1 cellular context compared by ENCODE assay signal in genomic region chr12:71664411-71665108, GRCh38.
A peak's percentile ranks its signal among the peaks of the same experiment; 100 is the strongest.
TF ChIP-seq lines count a peak whose summit lies in the region.

No MANE protein-coding gene starts in this region.

TF ChIP-seq in HepG2, 621 proteins besides CTCF, POLR2A, EP300 and RAD21 (continued from another document):
- TF ChIP-seq HNF1A (IDR thresholded peaks at IDR 0.05; ENCODE audit: low read depth) (no peak), HNF1A (CRISPR knock-in tag; IDR thresholded peaks at IDR 0.05; ENCODE audit: borderline replicate concordance) (0 out of 2 replicates have a peak, but pooled peaks have one; percentile 39), ZNF34 (CRISPR knock-in tag; IDR thresholded peaks at IDR 0.05; ENCODE audit: borderline replicate concordance) (no peak), PITX1 (CRISPR knock-in tag; IDR thresholded peaks at IDR 0.05) (no peak), ZNF589 (CRISPR knock-in tag; conservative IDR thresholded peaks at IDR 0.05) (peak; percentile 23; the same call in 1 of the 2 replicates), TRAFD1 (CRISPR knock-in tag; IDR thresholded peaks at IDR 0.05; ENCODE audit: borderline replicate concordance) (no peak), WIZ (CRISPR knock-in tag; IDR thresholded peaks at IDR 0.05) (0 out of 2 replicates have a peak, but pooled peaks have one; percentile 30), ZNF761 (CRISPR knock-in tag; conservative IDR thresholded peaks at IDR 0.05) (no peak)
